14 cellular contexts compared by ENCODE assay signal in genomic region chr6:148869589-148869988, GRCh38.
A peak's percentile ranks its signal among the peaks of the same experiment; 100 is the strongest.
DNase-seq lines count a peak whose midpoint lies in the region; ATAC-seq, FAIRE-seq and TF ChIP-seq lines count a peak whose summit lies in the region.
"Had no signal": no experiment of that assay in that cellular context is flagged by ENCODE, and none has a peak within 500 bp of the region (broad histone marks: within the 10 kb centered on the region; RNA-seq: fewer than 3 reads in every experiment).

No MANE protein-coding gene starts in this region.

- no peak overlapping the region for H2BK120ac ChIP-seq in H9 (ENCODE audit: low read depth, low read length, poor library complexity, severe bottlenecking)

- H3K4me2 ChIP-seq in A549, result no peak overlapping the region
- no peak overlapping the region for H3K4me2 ChIP-seq in H9 (ENCODE audit: insufficient read depth, insufficient read length, low read length)

- peaks cover 77% of the 10 kb centered on the region for H3K4me1 Mint-ChIP-seq in activated B cell treated with CpG ODN at 0.5 μM for 24 hours
- H3K4me1 Mint-ChIP-seq in H9, result peaks cover 49 to 53% of the 10 kb centered on the region in 2 experiments
- H3K4me1 Mint-ChIP-seq: activated CD4-positive, alpha-beta T cell treated with anti-CD3 and anti-CD28 coated beads, Interleukin-2, amount 10 ng/mL, durations not matched to agents 7 days and 5 days had no signal

- CTCF ChIA-PET in A549 (lab: Yijun Ruan, JAX), result no interaction called here
- CTCF ChIA-PET in activated B cell treated with CpG ODN at 0.5 μM for 24 hours (lab: Charles Lee), result no interaction called here

- H3K79me2 ChIP-seq in H9 (ENCODE audit: insufficient read depth, low read length), result peaks cover 27% of the 10 kb centered on the region; the same call in 1 of the 2 replicates

- H3T11ph ChIP-seq in H9 (ENCODE audit: low read length), result no peak overlapping the region

- TF ChIP-seq RAD21 in A549 (conservative IDR thresholded peaks at IDR 0.05 in 1 of 2, IDR thresholded peaks at IDR 0.05 in 1 of 2), result no peak

- no peak for TF ChIP-seq CTCF in A549 (IDR thresholded peaks at IDR 0.05)
- no peak for TF ChIP-seq CTCF in activated B cell treated with CpG ODN at 0.5 μM for 24 hours (IDR thresholded peaks at IDR 0.05)
- TF ChIP-seq CTCF in foreskin keratinocyte (conservative IDR thresholded peaks at IDR 0.05), result no peak
- TF ChIP-seq CTCF in H9 (conservative IDR thresholded peaks at IDR 0.05), result no peak

- no peak for TF ChIP-seq POLR2A in A549 (IDR thresholded peaks at IDR 0.05; ENCODE audit: low read length)

- no peak overlapping the region for H2BK15ac ChIP-seq in H9 (ENCODE audit: low read depth, low read length)

- peaks cover 9% of the 10 kb centered on the region for H3K79me1 ChIP-seq in H9 (ENCODE audit: insufficient read depth, low read depth, low read length, poor library complexity, severe bottlenecking)

- H2BK20ac ChIP-seq in H9 (ENCODE audit: low read depth, low read length, poor library complexity, severe bottlenecking), result no peak overlapping the region

- POLR2A ChIA-PET in A549 (lab: Yijun Ruan, JAX) (no interaction called here), activated B cell treated with CpG ODN at 0.5 μM for 24 hours (lab: Charles Lee) (interaction anchor here (1.6 kb wide), 1 partner anchor 109 kb away, joined by 7 read pairs; no protein-coding TSS in a partner anchor)

- H3K23me2 ChIP-seq in H9 (ENCODE audit: insufficient read length, low read depth, low read length, poor library complexity, severe bottlenecking), result no peaks in the 10 kb centered on the region

- H4K91ac ChIP-seq in H9 (ENCODE audit: insufficient read length, low read depth, low read length), result no peak overlapping the region

- no peak overlapping the region for H2AK5ac ChIP-seq in H9 (ENCODE audit: insufficient read length, low read length)

- intact Hi-C loops in activated B cell treated with CpG ODN at 0.5 μM for 24 hours (cut with micrococcal nuclease), result loop anchor here (5.0 kb wide), 1 partner anchor 78 kb away; no protein-coding TSS in a partner anchor
- intact Hi-C loops in posterior cingulate gyrus (cut with DNase I), result no loop called here

- H3K36me3 Mint-ChIP-seq in activated B cell treated with CpG ODN at 0.5 μM for 24 hours (ENCODE audit: low read depth) (no peaks in the 10 kb centered on the region), H9 (ENCODE audit: insufficient read depth in 1 of 3, low read depth in 3 of 3) (peaks cover 0 to under 1% (median 0%) of the 10 kb centered on the region in 3 experiments; a peak in 2 of 7 replicates)
- H3K36me3 Mint-ChIP-seq: activated naive CD4-positive, alpha-beta T cell treated with anti-CD3 and anti-CD28 coated beads, Interleukin-2, amount 50 U/mL, for 72 hours; CD4-positive, CD25-positive, alpha-beta regulatory T cell had no signal

- FAIRE-seq in A549 (lab: Jason Lieb, UNC), result no peak
- FAIRE-seq: frontal cortex had no signal

- H4K8ac ChIP-seq in H9 (replicated peaks; ENCODE audit: insufficient read length, low read depth, low read length), result no peak overlapping the region

- H3K9me3 Mint-ChIP-seq in activated B cell treated with CpG ODN at 0.5 μM for 24 hours (peaks cover under 1% of the 10 kb centered on the region), H9 (peaks cover 0 to under 1% of the 10 kb centered on the region in 2 experiments; a peak in 1 of 5 replicates)
- H3K9me3 Mint-ChIP-seq: activated naive CD4-positive, alpha-beta T cell treated with anti-CD3 and anti-CD28 coated beads, Interleukin-2, amount 50 U/mL, for 72 hours had no signal

- H3K4me3 ChIP-seq in A549, result no peak overlapping the region

- DNase-seq in A549 (ENCODE audit: low read depth in 1 of 2, low spot score in 1 of 2), result peak; percentile 7 to 19
- DNase-seq in HPDE6-E6E7 (ENCODE audit: extremely low spot score), result peak; percentile 71
- no peak for DNase-seq in activated B cell treated with CpG ODN at 0.5 μM for 24 hours
- DNase-seq in foreskin keratinocyte, result peak; percentile 91 to 96
- no peak for DNase-seq in T-helper 2 cell
- DNase-seq in caudate nucleus (lab: John Stamatoyannopoulos, UW), result no peak
- no peak for DNase-seq in H9
- no peak for DNase-seq in posterior cingulate gyrus
- DNase-seq: activated CD4-positive, alpha-beta T cell treated with anti-CD3 and anti-CD28 coated beads, Interleukin-2, amount 10 ng/mL, durations not matched to agents 7 days and 5 days; CD4-positive, CD25-positive, alpha-beta regulatory T cell; stimulated activated naive CD8-positive, alpha-beta T cell treated with anti-CD3 and anti-CD28 coated beads, Interleukin-15, Interleukin-2, amounts not matched to agents 100 U/mL and 50 U/mL, for 24 hours had no signal

- peaks cover 12% of the 10 kb centered on the region; the same call in 1 of the 3 replicates for H3K4me1 ChIP-seq in A549
- H3K4me1 ChIP-seq in foreskin keratinocyte, result peaks cover 58% of the 10 kb centered on the region
- peaks cover 13% of the 10 kb centered on the region for H3K4me1 ChIP-seq in H9 (ENCODE audit: insufficient read depth, low read length)

- H3K9me3 ChIP-seq in A549 (no peaks in the 10 kb centered on the region), H9 (ENCODE audit: control insufficient read depth, low read depth, low read length) (no peaks in the 10 kb centered on the region)

- peak in 1 of 2 experiments; percentile 37; a peak in 1 of 6 replicates for ATAC-seq in A549
- no peak for ATAC-seq in activated B cell treated with CpG ODN at 0.5 μM for 24 hours (ENCODE audit: low read depth)
- peak; percentile 83 for ATAC-seq in foreskin keratinocyte
- ATAC-seq: activated naive CD4-positive, alpha-beta T cell treated with anti-CD3 and anti-CD28 coated beads, Interleukin-2, amount 50 U/mL, for 72 hours; Right ventricle myocardium inferior; stimulated activated naive CD8-positive, alpha-beta T cell treated with anti-CD3 and anti-CD28 coated beads, Interleukin-15, Interleukin-2, amounts not matched to agents 100 U/mL and 50 U/mL, for 24 hours had no signal

- no peak overlapping the region for H3K4ac ChIP-seq in H9 (ENCODE audit: low read depth, low read length)

- H3K18ac ChIP-seq in H9 (ENCODE audit: insufficient read length, low read depth, low read length), result no peak overlapping the region

- no peak overlapping the region for H4K5ac ChIP-seq in H9 (ENCODE audit: insufficient read length, low read depth, low read length)

- no peak overlapping the region for H3K23ac ChIP-seq in H9 (ENCODE audit: insufficient read length, low read depth, low read length)

- no peak overlapping the region for H2BK5ac ChIP-seq in H9 (ENCODE audit: insufficient read length, low read length)

- no peak for TF ChIP-seq EP300 in A549 (IDR thresholded peaks at IDR 0.05)

- no peak overlapping the region for H3K9ac ChIP-seq in H9 (ENCODE audit: extremely low read depth, insufficient read length, low read length)

- H3K4me3 Mint-ChIP-seq in activated B cell treated with CpG ODN at 0.5 μM for 24 hours, result peak overlapping the region; percentile 0
- H3K4me3 Mint-ChIP-seq in H9, result no peak overlapping the region
- H3K4me3 Mint-ChIP-seq: activated CD4-positive, alpha-beta T cell treated with anti-CD3 and anti-CD28 coated beads, Interleukin-2, amount 10 ng/mL, durations not matched to agents 7 days and 5 days; CD4-positive, CD25-positive, alpha-beta regulatory T cell had no signal

- WGBS in A549 (ENCODE audit: missing lambda C conversion rate), result 56% methylated on average over 7 of the region's 7 CpGs
- no CpG with 5 or more reads among the region's 7 CpGs for WGBS in H9 (ENCODE audit: extremely low coverage, insufficient read length, low lambda C conversion rate)

- H4K20me1 ChIP-seq in H9 (ENCODE audit: control insufficient read depth, insufficient read depth, insufficient read length), result no peaks in the 10 kb centered on the region

- H3K27ac ChIP-seq in A549 (no peak overlapping the region; a peak in 1 of 6 replicates), foreskin keratinocyte (peak overlapping the region; percentile 73), caudate nucleus (ENCODE audit: low read depth, low read length) (no peak overlapping the region), H9 (ENCODE audit: insufficient read length, low read depth, low read length) (no peak overlapping the region)

- H2BK12ac ChIP-seq in H9 (ENCODE audit: insufficient read length, low read depth, low read length), result no peak overlapping the region

- H3K27ac Mint-ChIP-seq in activated B cell treated with CpG ODN at 0.5 μM for 24 hours (no peak overlapping the region), H9 (no peak overlapping the region)
- H3K27ac Mint-ChIP-seq: activated CD4-positive, alpha-beta T cell treated with anti-CD3 and anti-CD28 coated beads, Interleukin-2, amount 10 ng/mL, durations not matched to agents 7 days and 5 days; activated naive CD4-positive, alpha-beta T cell treated with anti-CD3 and anti-CD28 coated beads, Interleukin-2, amount 50 U/mL, for 72 hours had no signal

- H3K27me3 Mint-ChIP-seq in activated B cell treated with CpG ODN at 0.5 μM for 24 hours (no peaks in the 10 kb centered on the region), H9 (ENCODE audit: low read depth) (no peaks in the 10 kb centered on the region)
- H3K27me3 Mint-ChIP-seq: activated CD4-positive, alpha-beta T cell treated with anti-CD3 and anti-CD28 coated beads, Interleukin-2, amount 10 ng/mL, durations not matched to agents 7 days and 5 days; CD4-positive, CD25-positive, alpha-beta regulatory T cell had no signal

- H2AFZ ChIP-seq in H9 (ENCODE audit: low read length), result no peak overlapping the region

- H3K14ac ChIP-seq in H9 (ENCODE audit: insufficient read depth, low read length), result no peak overlapping the region

- H3K56ac ChIP-seq in H9 (ENCODE audit: insufficient read length, low read depth, low read length), result no peak overlapping the region

- H3K27me3 ChIP-seq in foreskin keratinocyte, result no peaks in the 10 kb centered on the region
- H3K27me3 ChIP-seq in H9 (ENCODE audit: insufficient read depth, low read length), result no peaks in the 10 kb centered on the region

TF ChIP-seq in A549, 52 proteins besides CTCF, POLR2A, EP300 and RAD21:
- TF ChIP-seq BCL3 (IDR thresholded peaks at IDR 0.05) (no peak), NR3C1 (IDR thresholded peaks at IDR 0.05) (no peak), CEBPB (IDR thresholded peaks at IDR 0.05) (no peak), SMC3 (IDR thresholded peaks at IDR 0.05) (no peak), MAZ (IDR thresholded peaks at IDR 0.05; ENCODE audit: borderline replicate concordance, low read depth, low read length) (no peak), HOXB5 (CRISPR knock-in tag; IDR thresholded peaks at IDR 0.05) (no peak), FOSL2 (IDR thresholded peaks at IDR 0.05) (no peak), FOSL2 (CRISPR knock-in tag; IDR thresholded peaks at IDR 0.05) (peak; percentile 62)

Comparison
In these comparisons a context has a peak if more than half of its experiments do, and no peak if none do; other contexts are left out.
1. DNase-seq: peak in A549 (2 of 2), HPDE6-E6E7 (single experiment) and foreskin keratinocyte (2 of 2); none in activated B cell treated with CpG ODN at 0.5 μM for 24 hours (single experiment), T-helper 2 cell (0 of 5), caudate nucleus (0 of 61), H9 (single experiment) and posterior cingulate gyrus (0 of 10).